Comparison of ENCODE assay signal across 29 cellular contexts in the genomic region with DNA sequence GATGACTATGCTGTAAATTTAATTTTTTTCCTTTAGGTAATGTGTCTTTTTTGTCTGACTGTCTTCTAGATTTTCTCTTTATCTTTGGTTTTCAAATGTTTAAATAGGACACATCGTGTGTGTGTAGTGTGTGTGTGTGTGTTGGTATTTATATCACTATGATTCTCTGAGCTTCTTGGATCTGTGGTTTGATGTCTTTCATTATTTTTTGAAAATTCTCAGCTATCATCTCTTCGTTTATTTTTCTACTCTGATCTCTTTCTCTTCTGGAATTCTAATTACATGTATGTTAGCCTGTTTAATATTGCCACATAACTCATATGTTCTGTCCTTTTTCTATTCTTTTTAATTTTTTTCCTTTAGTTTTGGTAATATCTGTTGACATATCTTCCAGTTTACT.
"Had no signal": no experiment of that assay in that cellular context is flagged by ENCODE, and none has a peak within 500 bp of the region (broad histone marks: within the 10 kb centered on the region; RNA-seq: fewer than 3 reads in every experiment).

No MANE protein-coding gene starts in this region.

- H3K27me3 ChIP-seq: testis, thyroid gland, tibial nerve, transverse colon, upper lobe of left lung, upper lobe of right lung, uterus, vagina had no signal

- H3K36me3 Mint-ChIP-seq: stimulated activated effector memory CD8-positive, alpha-beta T cell treated with anti-CD3 and anti-CD28 coated beads, Interleukin-12 subunit alpha, Interleukin-12 subunit beta, amount 100 ng/mL, for 72 hours; stimulated activated memory B cell treated with anti-CD40 and anti-IgM and Interleukin-4, amounts not matched to agents 10 μg/mL and 1 μg/mL and 100 μg/mL, for 72 hours; type B pancreatic cell had no signal

- H3K4me1 Mint-ChIP-seq: stimulated activated effector memory CD8-positive, alpha-beta T cell treated with anti-CD3 and anti-CD28 coated beads, Interleukin-12 subunit alpha, Interleukin-12 subunit beta, amount 100 ng/mL, for 72 hours; stimulated activated memory B cell treated with anti-CD40 and anti-IgM and Interleukin-4, amounts not matched to agents 10 μg/mL and 1 μg/mL and 100 μg/mL, for 72 hours; stimulated activated naive B cell treated with anti-CD40 and anti-IgM and Interleukin-4, amounts not matched to agents 10 μg/mL and 1 μg/mL and 100 μg/mL, for 72 hours; stimulated activated naive CD8-positive, alpha-beta T cell treated with anti-CD3 and anti-CD28 coated beads, Interleukin-15, amount 100 ng/mL, for 72 hours had no signal

- DNase-seq: stimulated activated CD4-positive, alpha-beta T cell treated with anti-CD3 and anti-CD28 coated beads, Interleukin-2, amount 100 ng/mL, for 48 hours; stimulated activated CD4-positive, alpha-beta T cell treated with anti-CD3 and anti-CD28 coated beads, Interleukin-4, amount 100 ng/mL, for 1 hour; stimulated activated CD4-positive, alpha-beta T cell treated with anti-CD3 and anti-CD28 coated beads, Interleukin-4, amount 100 ng/mL, for 24 hours; stimulated activated CD4-positive, alpha-beta T cell treated with anti-CD3 and anti-CD28 coated beads, Interleukin-4, amount 100 ng/mL, for 4 hours; stimulated activated CD8-positive, alpha-beta memory T cell treated with anti-CD3 and anti-CD28 coated beads, Interleukin-4, amount 100 ng/mL, for 48 hours; stimulated activated naive B cell treated with anti-CD40 and anti-IgM and Interleukin-4, amounts not matched to agents 10 μg/mL and 1 μg/mL and 100 μg/mL, for 72 hours; stimulated activated naive CD4-positive, alpha-beta T cell; stimulated activated naive CD4-positive, alpha-beta T cell treated with Interleukin-2 at 50 U/mL for 16 hours; stimulated activated naive CD8-positive, alpha-beta T cell treated with anti-CD3 and anti-CD28 coated beads, Interleukin-15, amount 100 ng/mL, for 72 hours; stimulated activated naive CD8-positive, alpha-beta T cell treated with anti-CD3 and anti-CD28 coated beads, Interleukin-15, Interleukin-2, amounts not matched to agents 100 U/mL and 50 U/mL, for 24 hours; stomach; substantia nigra; testis; thyroid gland; tibial artery; transverse colon; trophoblast cell; upper lobe of left lung; upper lobe of right lung; uterus had no signal

- H3K36me3 ChIP-seq: stomach, suprapubic skin, thyroid gland, tibial artery, tibial nerve, transverse colon, upper lobe of left lung, upper lobe of right lung, uterus, vagina had no signal

- H3K4me1 ChIP-seq: stomach, suprapubic skin, testis, tibial artery, tibial nerve, transverse colon, upper lobe of right lung, uterus, vagina had no signal

- H3K9me3 ChIP-seq: testis, thyroid gland, upper lobe of right lung, uterus, vagina had no signal

- H3K4me3 Mint-ChIP-seq: stimulated activated effector memory CD8-positive, alpha-beta T cell treated with anti-CD3 and anti-CD28 coated beads, Interleukin-12 subunit alpha, Interleukin-12 subunit beta, amount 100 ng/mL, for 72 hours; stimulated activated memory B cell treated with anti-CD40 and anti-IgM and Interleukin-4, amounts not matched to agents 10 μg/mL and 1 μg/mL and 100 μg/mL, for 72 hours; stimulated activated naive B cell treated with anti-CD40 and anti-IgM and Interleukin-4, amounts not matched to agents 10 μg/mL and 1 μg/mL and 100 μg/mL, for 72 hours; stimulated activated naive CD8-positive, alpha-beta T cell treated with anti-CD3 and anti-CD28 coated beads, Interleukin-15, amount 100 ng/mL, for 72 hours; stimulated activated naive CD8-positive, alpha-beta T cell treated with anti-CD3 and anti-CD28 coated beads, Interleukin-15, Interleukin-2, amounts not matched to agents 100 ng/mL and 50 ng/mL, for 24 hours; type B pancreatic cell had no signal

- H3K27ac Mint-ChIP-seq: stimulated activated effector memory CD8-positive, alpha-beta T cell treated with anti-CD3 and anti-CD28 coated beads, Interleukin-12 subunit alpha, Interleukin-12 subunit beta, amount 100 ng/mL, for 72 hours; stimulated activated memory B cell treated with anti-CD40 and anti-IgM and Interleukin-4, amounts not matched to agents 10 μg/mL and 1 μg/mL and 100 μg/mL, for 72 hours; stimulated activated naive B cell treated with anti-CD40 and anti-IgM and Interleukin-4, amounts not matched to agents 10 μg/mL and 1 μg/mL and 100 μg/mL, for 72 hours; stimulated activated naive CD8-positive, alpha-beta T cell treated with anti-CD3 and anti-CD28 coated beads, Interleukin-15, amount 100 ng/mL, for 72 hours; stimulated activated naive CD8-positive, alpha-beta T cell treated with anti-CD3 and anti-CD28 coated beads, Interleukin-15, Interleukin-2, amounts not matched to agents 100 ng/mL and 50 ng/mL, for 24 hours; type B pancreatic cell had no signal

- H3K27ac ChIP-seq: stomach, suprapubic skin, testis, thoracic aorta, thyroid gland, tibial artery, tibial nerve, transverse colon, upper lobe of left lung, upper lobe of right lung, uterus, vagina had no signal

- ATAC-seq: stimulated activated effector memory CD8-positive, alpha-beta T cell treated with anti-CD3 and anti-CD28 coated beads, Interleukin-12 subunit alpha, Interleukin-12 subunit beta, amount 100 ng/mL, for 72 hours; stimulated activated memory B cell treated with anti-CD40 and anti-IgM and Interleukin-4, amounts not matched to agents 10 μg/mL and 1 μg/mL and 100 μg/mL, for 72 hours; stimulated activated naive B cell treated with anti-CD40 and anti-IgM and Interleukin-4, amounts not matched to agents 10 μg/mL and 1 μg/mL and 100 μg/mL, for 72 hours; stimulated activated naive CD8-positive, alpha-beta T cell treated with anti-CD3 and anti-CD28 coated beads, Interleukin-15, amount 100 ng/mL, for 72 hours; stimulated activated naive CD8-positive, alpha-beta T cell treated with anti-CD3 and anti-CD28 coated beads, Interleukin-15, Interleukin-2, amounts not matched to agents 100 U/mL and 50 U/mL, for 24 hours; upper lobe of right lung had no signal

- FAIRE-seq: urothelium cell line had no signal

- H3K4me3 ChIP-seq: stomach, suprapubic skin, testis, thoracic aorta, thyroid gland, tibial artery, tibial nerve, transverse colon, upper lobe of left lung, upper lobe of right lung, uterus, vagina had no signal
